In genomic region chr16:88743693-88744519, GRCh38 we compare ENCODE assay signal across 1 cellular context.
TF ChIP-seq lines count a peak whose summit lies in the region.

No MANE protein-coding gene starts in this region.

TF ChIP-seq in K562, 482 proteins besides CTCF, POLR2A, EP300 and RAD21 (continued from another document and continues in another):
- no peak for TF ChIP-seq TSHZ1 (CRISPR knock-in tag; IDR thresholded peaks at IDR 0.05)
- TF ChIP-seq LARP7 (IDR thresholded peaks at IDR 0.05), result no peak
- 0 out of 2 replicates have a peak, but pooled peaks have one; percentile 25 for TF ChIP-seq MYC (IDR thresholded peaks at IDR 0.05; ENCODE audit: low read depth, low read length)
- no peak for TF ChIP-seq MYC (CRISPR knock-in tag; IDR thresholded peaks at IDR 0.05; ENCODE audit: borderline replicate concordance, low read depth)
- 0 out of 2 replicates have a peak, but pooled peaks have one; percentile 78 for TF ChIP-seq HDGF (IDR thresholded peaks at IDR 0.05)
- no peak for TF ChIP-seq ZNF583 (CRISPR knock-in tag; IDR thresholded peaks at IDR 0.05)
- no peak for TF ChIP-seq TAF1 (IDR thresholded peaks at IDR 0.05; ENCODE audit: control insufficient read depth, extremely low read depth, insufficient read depth, low read length, severe bottlenecking)
- TF ChIP-seq, protein P1, sequence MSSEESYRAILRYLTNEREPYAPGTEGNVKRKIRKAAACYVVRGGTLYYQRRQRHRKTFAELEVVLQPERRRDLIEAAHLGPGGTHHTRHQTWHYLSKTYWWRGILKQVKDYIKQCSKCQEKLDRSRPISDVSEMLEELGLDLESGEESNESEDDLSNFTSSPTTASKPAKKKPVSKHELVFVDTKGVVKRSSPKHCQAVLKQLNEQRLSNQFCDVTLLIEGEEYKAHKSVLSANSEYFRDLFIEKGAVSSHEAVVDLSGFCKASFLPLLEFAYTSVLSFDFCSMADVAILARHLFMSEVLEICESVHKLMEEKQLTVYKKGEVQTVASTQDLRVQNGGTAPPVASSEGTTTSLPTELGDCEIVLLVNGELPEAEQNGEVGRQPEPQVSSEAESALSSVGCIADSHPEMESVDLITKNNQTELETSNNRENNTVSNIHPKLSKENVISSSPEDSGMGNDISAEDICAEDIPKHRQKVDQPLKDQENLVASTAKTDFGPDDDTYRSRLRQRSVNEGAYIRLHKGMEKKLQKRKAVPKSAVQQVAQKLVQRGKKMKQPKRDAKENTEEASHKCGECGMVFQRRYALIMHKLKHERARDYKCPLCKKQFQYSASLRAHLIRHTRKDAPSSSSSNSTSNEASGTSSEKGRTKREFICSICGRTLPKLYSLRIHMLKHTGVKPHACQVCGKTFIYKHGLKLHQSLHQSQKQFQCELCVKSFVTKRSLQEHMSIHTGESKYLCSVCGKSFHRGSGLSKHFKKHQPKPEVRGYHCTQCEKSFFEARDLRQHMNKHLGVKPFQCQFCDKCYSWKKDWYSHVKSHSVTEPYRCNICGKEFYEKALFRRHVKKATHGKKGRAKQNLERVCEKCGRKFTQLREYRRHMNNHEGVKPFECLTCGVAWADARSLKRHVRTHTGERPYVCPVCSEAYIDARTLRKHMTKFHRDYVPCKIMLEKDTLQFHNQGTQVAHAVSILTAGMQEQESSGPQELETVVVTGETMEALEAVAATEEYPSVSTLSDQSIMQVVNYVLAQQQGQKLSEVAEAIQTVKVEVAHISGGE (CRISPR knock-in tag; IDR thresholded peaks at IDR 0.05), result no peak
- TF ChIP-seq SIX5 (IDR thresholded peaks at IDR 0.05; ENCODE audit: borderline replicate concordance in 1 of 2, insufficient read depth in 1 of 2, low read depth in 1 of 2, low read length in 2 of 2), result no peak
- no peak for TF ChIP-seq ELF4 (CRISPR knock-in tag; IDR thresholded peaks at IDR 0.05)
- TF ChIP-seq, protein P2, sequence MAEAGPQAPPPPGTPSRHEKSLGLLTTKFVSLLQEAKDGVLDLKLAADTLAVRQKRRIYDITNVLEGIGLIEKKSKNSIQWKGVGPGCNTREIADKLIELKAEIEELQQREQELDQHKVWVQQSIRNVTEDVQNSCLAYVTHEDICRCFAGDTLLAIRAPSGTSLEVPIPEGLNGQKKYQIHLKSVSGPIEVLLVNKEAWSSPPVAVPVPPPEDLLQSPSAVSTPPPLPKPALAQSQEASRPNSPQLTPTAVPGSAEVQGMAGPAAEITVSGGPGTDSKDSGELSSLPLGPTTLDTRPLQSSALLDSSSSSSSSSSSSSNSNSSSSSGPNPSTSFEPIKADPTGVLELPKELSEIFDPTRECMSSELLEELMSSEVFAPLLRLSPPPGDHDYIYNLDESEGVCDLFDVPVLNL (CRISPR knock-in tag; IDR thresholded peaks at IDR 0.05; ENCODE audit: low read depth), result no peak
- no peak for TF ChIP-seq HNRNPUL1 (IDR thresholded peaks at IDR 0.05; ENCODE audit: low read length)
- TF ChIP-seq MEF2D (tag; conservative IDR thresholded peaks at IDR 0.05; ENCODE audit: low read depth), result no peak
- no peak for TF ChIP-seq NFXL1 (CRISPR knock-in tag; IDR thresholded peaks at IDR 0.05)
- no peak for TF ChIP-seq ZNF124 (CRISPR knock-in tag; IDR thresholded peaks at IDR 0.05)
- TF ChIP-seq POLR3A (IDR thresholded peaks at IDR 0.05; ENCODE audit: borderline replicate concordance, extremely low read depth, insufficient read depth, insufficient read length), result no peak
- TF ChIP-seq ZNF197 (CRISPR knock-in tag; IDR thresholded peaks at IDR 0.05; ENCODE audit: low read depth), result no peak
- TF ChIP-seq HINFP (tag; conservative IDR thresholded peaks at IDR 0.05; ENCODE audit: low read depth), result no peak
- no peak for TF ChIP-seq E2F5 (CRISPR knock-in tag; IDR thresholded peaks at IDR 0.05)
- TF ChIP-seq, protein P3, sequence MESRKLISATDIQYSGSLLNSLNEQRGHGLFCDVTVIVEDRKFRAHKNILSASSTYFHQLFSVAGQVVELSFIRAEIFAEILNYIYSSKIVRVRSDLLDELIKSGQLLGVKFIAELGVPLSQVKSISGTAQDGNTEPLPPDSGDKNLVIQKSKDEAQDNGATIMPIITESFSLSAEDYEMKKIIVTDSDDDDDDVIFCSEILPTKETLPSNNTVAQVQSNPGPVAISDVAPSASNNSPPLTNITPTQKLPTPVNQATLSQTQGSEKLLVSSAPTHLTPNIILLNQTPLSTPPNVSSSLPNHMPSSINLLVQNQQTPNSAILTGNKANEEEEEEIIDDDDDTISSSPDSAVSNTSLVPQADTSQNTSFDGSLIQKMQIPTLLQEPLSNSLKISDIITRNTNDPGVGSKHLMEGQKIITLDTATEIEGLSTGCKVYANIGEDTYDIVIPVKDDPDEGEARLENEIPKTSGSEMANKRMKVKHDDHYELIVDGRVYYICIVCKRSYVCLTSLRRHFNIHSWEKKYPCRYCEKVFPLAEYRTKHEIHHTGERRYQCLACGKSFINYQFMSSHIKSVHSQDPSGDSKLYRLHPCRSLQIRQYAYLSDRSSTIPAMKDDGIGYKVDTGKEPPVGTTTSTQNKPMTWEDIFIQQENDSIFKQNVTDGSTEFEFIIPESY (CRISPR knock-in tag; IDR thresholded peaks at IDR 0.05), result peak; percentile 13; the same call in 1 of the 2 replicates
- no peak for TF ChIP-seq ZNF239 (CRISPR knock-in tag; IDR thresholded peaks at IDR 0.05)
- no peak for TF ChIP-seq AFF4 (CRISPR knock-in tag; IDR thresholded peaks at IDR 0.05)
- no peak for TF ChIP-seq ZNF354B (CRISPR knock-in tag; IDR thresholded peaks at IDR 0.05)
- no peak for TF ChIP-seq ZNF347 (CRISPR knock-in tag; IDR thresholded peaks at IDR 0.05; ENCODE audit: low read depth)
- TF ChIP-seq MTA3 (IDR thresholded peaks at IDR 0.05; ENCODE audit: borderline replicate concordance), result peak; percentile 47; the same call in 1 of the 2 replicates
- TF ChIP-seq SMC3 (conservative IDR thresholded peaks at IDR 0.05; ENCODE audit: insufficient read depth, low read depth, low read length), result peak; percentile 77
- TF ChIP-seq MITF (IDR thresholded peaks at IDR 0.05), result no peak
- TF ChIP-seq PML (IDR thresholded peaks at IDR 0.05; ENCODE audit: low read length), result no peak
- peak; percentile 33; the same call in 1 of the 2 replicates for TF ChIP-seq ESRRA (IDR thresholded peaks at IDR 0.05; ENCODE audit: borderline replicate concordance, low read depth)
- no peak for TF ChIP-seq BRD9 (IDR thresholded peaks at IDR 0.05; ENCODE audit: low read depth, partially characterized antibody)
- peak; percentile 9; the same call in 1 of the 2 replicates for TF ChIP-seq BHLHE40 (IDR thresholded peaks at IDR 0.05; ENCODE audit: low read length)
- TF ChIP-seq MAZ (CRISPR knock-in tag; conservative IDR thresholded peaks at IDR 0.05 in 1 of 2, IDR thresholded peaks at IDR 0.05 in 1 of 2), result peak in 1 of 2 experiments; percentile 37; a peak in 2 of 4 replicates
- TF ChIP-seq MAFF (IDR thresholded peaks at IDR 0.05; ENCODE audit: low read length), result no peak
- TF ChIP-seq, protein P4, sequence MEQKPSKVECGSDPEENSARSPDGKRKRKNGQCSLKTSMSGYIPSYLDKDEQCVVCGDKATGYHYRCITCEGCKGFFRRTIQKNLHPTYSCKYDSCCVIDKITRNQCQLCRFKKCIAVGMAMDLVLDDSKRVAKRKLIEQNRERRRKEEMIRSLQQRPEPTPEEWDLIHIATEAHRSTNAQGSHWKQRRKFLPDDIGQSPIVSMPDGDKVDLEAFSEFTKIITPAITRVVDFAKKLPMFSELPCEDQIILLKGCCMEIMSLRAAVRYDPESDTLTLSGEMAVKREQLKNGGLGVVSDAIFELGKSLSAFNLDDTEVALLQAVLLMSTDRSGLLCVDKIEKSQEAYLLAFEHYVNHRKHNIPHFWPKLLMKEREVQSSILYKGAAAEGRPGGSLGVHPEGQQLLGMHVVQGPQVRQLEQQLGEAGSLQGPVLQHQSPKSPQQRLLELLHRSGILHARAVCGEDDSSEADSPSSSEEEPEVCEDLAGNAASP (IDR thresholded peaks at IDR 0.05), result no peak
- no peak for TF ChIP-seq SMAD1 (IDR thresholded peaks at IDR 0.05; ENCODE audit: low read depth, low read length, partially characterized antibody)
- TF ChIP-seq SMAD3 (CRISPR knock-in tag; conservative IDR thresholded peaks at IDR 0.05), result no peak
- no peak for TF ChIP-seq TAF9B (IDR thresholded peaks at IDR 0.05; ENCODE audit: partially characterized antibody)
- TF ChIP-seq ATF3 (IDR thresholded peaks at IDR 0.05), result no peak
- no peak for TF ChIP-seq ATF3 (CRISPR knock-in tag; conservative IDR thresholded peaks at IDR 0.05)
- TF ChIP-seq POLR2AphosphoS2 (IDR thresholded peaks at IDR 0.05; ENCODE audit: low read length), result no peak
